In the genomic region with DNA sequence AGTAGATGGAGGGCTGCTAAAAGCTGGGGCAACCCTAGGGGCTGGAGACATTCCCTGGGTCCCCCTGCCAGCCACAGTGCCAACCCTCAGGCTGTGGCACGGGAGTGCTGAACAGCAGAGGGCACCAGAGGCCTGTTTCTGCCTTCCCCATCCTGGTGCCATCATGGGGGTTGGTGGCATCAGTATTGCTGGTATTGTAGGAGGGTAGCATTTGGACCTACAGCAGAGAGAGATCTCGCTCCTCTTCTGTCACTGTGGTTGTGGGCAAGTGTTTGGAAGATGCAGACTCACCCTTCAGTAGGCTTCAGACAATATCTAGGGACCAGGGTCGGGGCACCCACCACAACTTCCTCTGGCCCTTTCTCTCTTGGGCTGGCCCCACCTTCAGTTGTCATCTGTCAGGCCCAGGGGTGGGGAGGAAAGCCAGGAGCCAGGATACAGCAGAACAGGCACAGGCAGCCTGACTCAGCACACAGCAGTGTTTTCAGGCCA, we compare ENCODE assay signal across 8 cellular contexts.
DNase-seq lines count a peak whose midpoint lies in the region; ATAC-seq lines count a peak whose summit lies in the region.

No MANE protein-coding gene starts in this region.

- DNase-seq in NCI-H345 (lab: John Stamatoyannopoulos, UW), result peak; percentile 51
- no peak for DNase-seq in NCI-H345 treated with DMSO at 0.1 percent for 48 hours (lab: John Stamatoyannopoulos, UW; ENCODE audit: unreplicated experiment)
- peak; percentile 68 for DNase-seq in NCI-H460 (ENCODE audit: extremely low read depth, low read depth)
- DNase-seq in activated CD4-positive, alpha-beta T cell treated with anti-CD3 and anti-CD28 coated beads, Interleukin-2, amount 50 U/mL, for 24 hours (ENCODE audit: low read depth in 1 of 2, low spot score in 1 of 2), result peak; percentile 59 to 64
- DNase-seq in dermis blood vessel endothelial cell, result peak; percentile 65
- DNase-seq in midbrain (lab: John Stamatoyannopoulos, UW), result peak; percentile 27
- peak; percentile 81 for DNase-seq in stimulated activated CD8-positive, alpha-beta memory T cell treated with anti-CD3 and anti-CD28 coated beads, Interleukin-4, amount 100 ng/mL, for 48 hours

- no peak for ATAC-seq in GM18502 (IDR thresholded peaks at IDR 0.05; ENCODE audit: poor library complexity, unreplicated experiment)
